In genomic region chr2:96866586-96866985, GRCh38 we compare ENCODE assay signal across 11 cellular contexts. TPM values are rescaled to one million over a fixed set of nuclear protein-coding genes. Genes with fewer than 3 reads are reported as not detected.
A peak's percentile ranks its signal among the peaks of the same experiment; 100 is the strongest.
DNase-seq lines count a peak whose midpoint lies in the region; ATAC-seq and TF ChIP-seq lines count a peak whose summit lies in the region.
"Had no signal": no experiment of that assay in that cellular context is flagged by ENCODE, and none has a peak within 500 bp of the region (broad histone marks: within the 10 kb centered on the region; RNA-seq: fewer than 3 reads in every experiment).

No MANE protein-coding gene starts in this region.

- ATAC-seq in activated CD8-positive, alpha-beta T cell treated with anti-CD3 and anti-CD28 coated beads for 36 hours, result no peak
- no peak for ATAC-seq in stimulated activated effector memory CD8-positive, alpha-beta T cell treated with anti-CD3 and anti-CD28 coated beads, Interleukin-12 subunit alpha, Interleukin-12 subunit beta, amount 100 ng/mL, for 72 hours
- ATAC-seq in HG03095 (IDR thresholded peaks at IDR 0.05; ENCODE audit: unreplicated experiment), result no peak
- ATAC-seq: Right ventricle myocardium inferior had no signal

- peak overlapping the region; percentile 58 for H3K27ac ChIP-seq in layer of hippocampus (ENCODE audit: low read depth, low read length)

- peaks cover 22% of the 10 kb centered on the region for H3K4me1 Mint-ChIP-seq in T-helper 1 cell treated with Interleukin-12 subunit alpha and Interleukin-12 subunit beta and Interleukin-4 antibody, amounts not matched to agents 30 μg/mL and 1 μg/mL, for 36 hours (ENCODE audit: low read depth)
- peaks cover 21% of the 10 kb centered on the region for H3K4me1 Mint-ChIP-seq in activated CD8-positive, alpha-beta T cell treated with anti-CD3 and anti-CD28 coated beads for 36 hours (ENCODE audit: low read depth)
- H3K4me1 Mint-ChIP-seq in stimulated activated effector memory CD8-positive, alpha-beta T cell treated with anti-CD3 and anti-CD28 coated beads, Interleukin-12 subunit alpha, Interleukin-12 subunit beta, amount 100 ng/mL, for 72 hours, result peaks cover 31% of the 10 kb centered on the region

- no peaks in the 10 kb centered on the region for H3K27me3 ChIP-seq in layer of hippocampus (ENCODE audit: control insufficient read depth, insufficient read depth, low read length)

- DNase-seq in T-helper 1 cell (no peak), NCI-H1436 treated with DMSO at 0.1 percent for 48 hours (lab: John Stamatoyannopoulos, UW) (no peak)
- no peak for DNase-seq in activated CD8-positive, alpha-beta T cell treated with anti-CD3 and anti-CD28 coated beads for 36 hours
- DNase-seq in stimulated activated effector memory CD8-positive, alpha-beta T cell treated with anti-CD3 and anti-CD28 coated beads, Interleukin-12 subunit alpha, Interleukin-12 subunit beta, amount 100 ng/mL, for 72 hours (ENCODE audit: low spot score in 2 of 2), result no peak
- DNase-seq in activated CD4-positive, CD25-positive, alpha-beta regulatory T cell treated with anti-CD3 and anti-CD28 coated beads, Interleukin-2, amount 50 U/mL, for 72 hours, result no peak
- DNase-seq: NCI-H1048; stimulated activated CD4-positive, alpha-beta T cell treated with anti-CD3 and anti-CD28 coated beads, Interleukin-4, amount 100 ng/mL, for 24 hours had no signal

- H3K27ac Mint-ChIP-seq in T-helper 1 cell treated with Interleukin-12 subunit alpha and Interleukin-12 subunit beta and Interleukin-4 antibody, amounts not matched to agents 30 μg/mL and 1 μg/mL, for 36 hours, result no peak overlapping the region
- H3K27ac Mint-ChIP-seq in activated CD8-positive, alpha-beta T cell treated with anti-CD3 and anti-CD28 coated beads for 36 hours, result no peak overlapping the region
- peak overlapping the region; percentile 74 for H3K27ac Mint-ChIP-seq in stimulated activated effector memory CD8-positive, alpha-beta T cell treated with anti-CD3 and anti-CD28 coated beads, Interleukin-12 subunit alpha, Interleukin-12 subunit beta, amount 100 ng/mL, for 72 hours

- CTCF ChIA-PET in activated CD8-positive, alpha-beta T cell treated with anti-CD3 and anti-CD28 coated beads for 36 hours (lab: Charles Lee), result interaction anchor here (4.5 to 7.1 kb wide), 2 partner anchors 9 to 86 kb away, joined by 38 to 61 read pairs; partner anchors contain the start of gene ANKRD39

- H3K36me3 Mint-ChIP-seq in T-helper 1 cell treated with Interleukin-12 subunit alpha and Interleukin-12 subunit beta and Interleukin-4 antibody, amounts not matched to agents 30 μg/mL and 1 μg/mL, for 36 hours (ENCODE audit: low read depth), result peaks cover 16% of the 10 kb centered on the region
- H3K36me3 Mint-ChIP-seq in activated CD8-positive, alpha-beta T cell treated with anti-CD3 and anti-CD28 coated beads for 36 hours (ENCODE audit: low read depth), result peaks cover 10% of the 10 kb centered on the region
- peaks cover 52% of the 10 kb centered on the region for H3K36me3 Mint-ChIP-seq in stimulated activated effector memory CD8-positive, alpha-beta T cell treated with anti-CD3 and anti-CD28 coated beads, Interleukin-12 subunit alpha, Interleukin-12 subunit beta, amount 100 ng/mL, for 72 hours

- TF ChIP-seq CTCF in activated CD8-positive, alpha-beta T cell treated with anti-CD3 and anti-CD28 coated beads for 36 hours (IDR thresholded peaks at IDR 0.05), result no peak

- intact Hi-C loops in activated CD8-positive, alpha-beta T cell treated with anti-CD3 and anti-CD28 coated beads for 36 hours (cut with micrococcal nuclease), result no loop called here

- POLR2A ChIA-PET in activated CD8-positive, alpha-beta T cell treated with anti-CD3 and anti-CD28 coated beads for 36 hours (lab: Charles Lee), result interaction anchor here (0.9 to 3.6 kb wide), 2 partner anchors 8 to 57 kb away, joined by 3 to 30 read pairs; partner anchors contain the start of gene ANKRD39

- peak overlapping the region; percentile 65 for H3K4me3 Mint-ChIP-seq in T-helper 1 cell treated with Interleukin-12 subunit alpha and Interleukin-12 subunit beta and Interleukin-4 antibody, amounts not matched to agents 30 μg/mL and 1 μg/mL, for 36 hours
- H3K4me3 Mint-ChIP-seq in activated CD8-positive, alpha-beta T cell treated with anti-CD3 and anti-CD28 coated beads for 36 hours, result peak overlapping the region; percentile 78
- H3K4me3 Mint-ChIP-seq in stimulated activated effector memory CD8-positive, alpha-beta T cell treated with anti-CD3 and anti-CD28 coated beads, Interleukin-12 subunit alpha, Interleukin-12 subunit beta, amount 100 ng/mL, for 72 hours, result peak overlapping the region; percentile 81

- no peaks in the 10 kb centered on the region for H3K9me3 Mint-ChIP-seq in T-helper 1 cell treated with Interleukin-12 subunit alpha and Interleukin-12 subunit beta and Interleukin-4 antibody, amounts not matched to agents 30 μg/mL and 1 μg/mL, for 36 hours
- H3K9me3 Mint-ChIP-seq in activated CD8-positive, alpha-beta T cell treated with anti-CD3 and anti-CD28 coated beads for 36 hours, result no peaks in the 10 kb centered on the region
- H3K9me3 Mint-ChIP-seq in stimulated activated effector memory CD8-positive, alpha-beta T cell treated with anti-CD3 and anti-CD28 coated beads, Interleukin-12 subunit alpha, Interleukin-12 subunit beta, amount 100 ng/mL, for 72 hours, result no peaks in the 10 kb centered on the region

- H3K27me3 Mint-ChIP-seq in T-helper 1 cell treated with Interleukin-12 subunit alpha and Interleukin-12 subunit beta and Interleukin-4 antibody, amounts not matched to agents 30 μg/mL and 1 μg/mL, for 36 hours (ENCODE audit: low read depth), result peaks cover 11% of the 10 kb centered on the region
- H3K27me3 Mint-ChIP-seq in activated CD8-positive, alpha-beta T cell treated with anti-CD3 and anti-CD28 coated beads for 36 hours, result peaks cover 3% of the 10 kb centered on the region

RNA-seq across cellular contexts. Expression of gene SEMA4C, which starts 3.3 kb away (rescaled TPM):
- total RNA-seq in activated CD8-positive, alpha-beta T cell treated with anti-CD3 and anti-CD28 coated beads for 36 hours, result 10 to 100 TPM; 10.4 to 12.4 TPM

RNA-seq across cellular contexts. Expression of gene ANKRD39, which starts 8.8 kb away (rescaled TPM):
- total RNA-seq in activated CD8-positive, alpha-beta T cell treated with anti-CD3 and anti-CD28 coated beads for 36 hours, result 10 to 100 TPM; 22.6 TPM

RNA-seq across cellular contexts. Expression of gene ANKRD23, which starts 22.8 kb away (rescaled TPM):
- total RNA-seq in activated CD8-positive, alpha-beta T cell treated with anti-CD3 and anti-CD28 coated beads for 36 hours, result 1 to 10 TPM; 5.3 to 5.7 TPM

RNA-seq across cellular contexts. Expression of gene CNNM3, which starts 50.5 kb away (rescaled TPM):
- total RNA-seq in activated CD8-positive, alpha-beta T cell treated with anti-CD3 and anti-CD28 coated beads for 36 hours, result 10 to 100 TPM; 15.8 to 19.3 TPM
